In genomic region chrX:74138943-74139342, GRCh38 we compare ENCODE assay signal across 8 cellular contexts.
"Had no signal": no experiment of that assay in that cellular context is flagged by ENCODE, and none has a peak within 500 bp of the region (broad histone marks: within the 10 kb centered on the region; RNA-seq: fewer than 3 reads in every experiment).

No MANE protein-coding gene starts in this region.

- H3K27me3 Mint-ChIP-seq: IgD-negative memory B cell had no signal

- DNase-seq: IMR-90, KBM-7, KG1 had no signal

- H3K9ac ChIP-seq: KMS-11 had no signal

- H3K4me3 Mint-ChIP-seq: IgD-negative memory B cell had no signal

- H3K27ac ChIP-seq: HL-60, KMS-11 had no signal

- H3K9me3 Mint-ChIP-seq: IgD-negative memory B cell had no signal

- H3K4me2 ChIP-seq: KMS-11 had no signal

- FAIRE-seq: HepG2, HTR-8/SVneo had no signal

- H3K27ac Mint-ChIP-seq: IgD-negative memory B cell had no signal

- ATAC-seq: HepG2 had no signal
